In the genomic region with DNA sequence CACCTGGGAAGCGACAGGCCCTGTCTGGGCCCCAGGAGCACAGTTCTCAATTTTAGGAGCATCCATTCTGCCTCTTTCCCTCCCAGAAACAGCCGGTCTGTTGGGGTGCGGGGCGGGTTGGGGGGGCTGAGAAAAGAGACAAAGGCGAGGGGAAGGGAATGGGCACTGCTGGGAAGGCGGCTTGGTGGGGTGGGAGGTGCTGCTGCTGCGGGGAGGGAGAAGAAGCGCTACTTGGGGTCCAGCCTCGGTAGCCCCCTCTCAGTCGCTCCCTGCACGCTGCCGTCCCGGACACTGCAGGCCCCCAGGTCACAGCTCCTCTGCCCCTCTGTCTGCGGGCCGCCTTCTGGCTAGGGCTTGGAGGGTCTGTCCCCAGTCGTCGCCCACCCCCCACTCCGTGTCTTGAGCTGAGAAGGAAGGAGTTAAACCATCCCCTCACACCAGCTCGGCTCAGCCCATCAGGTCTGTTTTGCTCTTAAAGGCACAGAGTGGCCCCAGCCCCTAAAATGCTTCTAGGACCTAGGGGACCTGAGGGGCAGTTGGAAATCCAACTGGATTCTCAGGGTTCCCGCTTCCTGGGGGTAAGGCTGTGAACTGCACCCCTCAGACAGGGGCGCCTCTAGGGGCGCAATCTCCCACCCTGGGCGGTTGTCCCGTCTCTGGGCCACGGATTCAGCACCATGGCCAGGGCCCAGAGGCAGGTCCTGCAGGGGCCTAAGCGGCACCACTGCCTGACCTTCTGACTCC, we compare ENCODE assay signal across 1 cellular context.
TF ChIP-seq lines count a peak whose summit lies in the region.

No MANE protein-coding gene starts in this region.

TF ChIP-seq in HepG2, 621 proteins besides CTCF, POLR2A, EP300 and RAD21 (continued from another document and continues in another):
- TF ChIP-seq, protein P1, sequence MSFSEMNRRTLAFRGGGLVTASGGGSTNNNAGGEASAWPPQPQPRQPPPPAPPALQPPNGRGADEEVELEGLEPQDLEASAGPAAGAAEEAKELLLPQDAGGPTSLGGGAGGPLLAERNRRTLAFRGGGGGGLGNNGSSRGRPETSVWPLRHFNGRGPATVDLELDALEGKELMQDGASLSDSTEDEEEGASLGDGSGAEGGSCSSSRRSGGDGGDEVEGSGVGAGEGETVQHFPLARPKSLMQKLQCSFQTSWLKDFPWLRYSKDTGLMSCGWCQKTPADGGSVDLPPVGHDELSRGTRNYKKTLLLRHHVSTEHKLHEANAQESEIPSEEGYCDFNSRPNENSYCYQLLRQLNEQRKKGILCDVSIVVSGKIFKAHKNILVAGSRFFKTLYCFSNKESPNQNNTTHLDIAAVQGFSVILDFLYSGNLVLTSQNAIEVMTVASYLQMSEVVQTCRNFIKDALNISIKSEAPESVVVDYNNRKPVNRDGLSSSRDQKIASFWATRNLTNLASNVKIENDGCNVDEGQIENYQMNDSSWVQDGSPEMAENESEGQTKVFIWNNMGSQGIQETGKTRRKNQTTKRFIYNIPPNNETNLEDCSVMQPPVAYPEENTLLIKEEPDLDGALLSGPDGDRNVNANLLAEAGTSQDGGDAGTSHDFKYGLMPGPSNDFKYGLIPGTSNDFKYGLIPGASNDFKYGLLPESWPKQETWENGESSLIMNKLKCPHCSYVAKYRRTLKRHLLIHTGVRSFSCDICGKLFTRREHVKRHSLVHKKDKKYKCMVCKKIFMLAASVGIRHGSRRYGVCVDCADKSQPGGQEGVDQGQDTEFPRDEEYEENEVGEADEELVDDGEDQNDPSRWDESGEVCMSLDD (CRISPR knock-in tag; IDR thresholded peaks at IDR 0.05; ENCODE audit: borderline replicate concordance) = peak; percentile 99
- TF ChIP-seq HOMEZ (CRISPR knock-in tag; IDR thresholded peaks at IDR 0.05; ENCODE audit: low read depth) (peak; percentile 73; the same call in 1 of the 2 replicates), CENPT (CRISPR knock-in tag; IDR thresholded peaks at IDR 0.05; ENCODE audit: low read depth) (peak; percentile 90), ELF1 (CRISPR knock-in tag; IDR thresholded peaks at IDR 0.05) (peak; percentile 59), U2AF2 (IDR thresholded peaks at IDR 0.05; ENCODE audit: low read depth, low read length) (no peak), PRMT3 (CRISPR knock-in tag; IDR thresholded peaks at IDR 0.05; ENCODE audit: borderline replicate concordance, low read depth) (peak; percentile 99), ATF4 (CRISPR knock-in tag; IDR thresholded peaks at IDR 0.05) (no peak), ZSCAN9 (CRISPR knock-in tag; IDR thresholded peaks at IDR 0.05; ENCODE audit: borderline replicate concordance) (peak; percentile 100), MED1 (CRISPR knock-in tag; IDR thresholded peaks at IDR 0.05) (peak; percentile 88), MBD4 (IDR thresholded peaks at IDR 0.05; ENCODE audit: borderline replicate concordance, low read length) (no peak), FOXP4 (CRISPR knock-in tag; IDR thresholded peaks at IDR 0.05) (peak; percentile 79), KDM4B (CRISPR knock-in tag; IDR thresholded peaks at IDR 0.05) (peak; percentile 99), ZNF552 (CRISPR knock-in tag; IDR thresholded peaks at IDR 0.05; ENCODE audit: borderline replicate concordance) (peak; percentile 93), HNF4G (IDR thresholded peaks at IDR 0.05; ENCODE audit: borderline replicate concordance, low read depth, low read length) (no peak), HNF4G (CRISPR knock-in tag; IDR thresholded peaks at IDR 0.05; ENCODE audit: borderline replicate concordance, low read depth) (0 out of 2 replicates have a peak, but pooled peaks have one; percentile 25), SMARCE1 (IDR thresholded peaks at IDR 0.05; ENCODE audit: borderline replicate concordance) (no peak), ZBTB14 (CRISPR knock-in tag; IDR thresholded peaks at IDR 0.05) (no peak; the same call in none of the 2 replicates), ZNF788 (CRISPR knock-in tag; IDR thresholded peaks at IDR 0.05; ENCODE audit: borderline replicate concordance) (peak; percentile 83; the same call in 1 of the 2 replicates), SUZ12 (IDR thresholded peaks at IDR 0.05; ENCODE audit: low read depth, low read length) (0 out of 2 replicates have a peak, but pooled peaks have one; percentile 11), ZNF644 (CRISPR knock-in tag; IDR thresholded peaks at IDR 0.05; ENCODE audit: low read depth) (peak; percentile 80), NFE2L2 (IDR thresholded peaks at IDR 0.05; ENCODE audit: low read length) (no peak), AGO2 (optimal IDR thresholded peaks at IDR 0.05; ENCODE audit: low read depth, low read length) (no peak), MTF1 (CRISPR knock-in tag; IDR thresholded peaks at IDR 0.05) (peak; percentile 97), ATM (IDR thresholded peaks at IDR 0.05; ENCODE audit: borderline replicate concordance) (no peak), HNRNPUL1 (IDR thresholded peaks at IDR 0.05; ENCODE audit: low read depth, low read length) (no peak), ZNF589 (CRISPR knock-in tag; conservative IDR thresholded peaks at IDR 0.05) (peak; percentile 87), ISX (CRISPR knock-in tag; conservative IDR thresholded peaks at IDR 0.05) (peak; percentile 99), RBAK (CRISPR knock-in tag; IDR thresholded peaks at IDR 0.05) (no peak), MAFF (IDR thresholded peaks at IDR 0.05; ENCODE audit: low read depth, low read length) (no peak), RARG (CRISPR knock-in tag; IDR thresholded peaks at IDR 0.05; ENCODE audit: low read depth) (peak; percentile 85; the same call in 1 of the 2 replicates), ZNF496 (CRISPR knock-in tag; IDR thresholded peaks at IDR 0.05; ENCODE audit: insufficient replicate concordance) (no peak), NAIF1 (CRISPR knock-in tag; IDR thresholded peaks at IDR 0.05; ENCODE audit: borderline replicate concordance) (peak; percentile 83; the same call in 1 of the 2 replicates)
- TF ChIP-seq, protein P2, sequence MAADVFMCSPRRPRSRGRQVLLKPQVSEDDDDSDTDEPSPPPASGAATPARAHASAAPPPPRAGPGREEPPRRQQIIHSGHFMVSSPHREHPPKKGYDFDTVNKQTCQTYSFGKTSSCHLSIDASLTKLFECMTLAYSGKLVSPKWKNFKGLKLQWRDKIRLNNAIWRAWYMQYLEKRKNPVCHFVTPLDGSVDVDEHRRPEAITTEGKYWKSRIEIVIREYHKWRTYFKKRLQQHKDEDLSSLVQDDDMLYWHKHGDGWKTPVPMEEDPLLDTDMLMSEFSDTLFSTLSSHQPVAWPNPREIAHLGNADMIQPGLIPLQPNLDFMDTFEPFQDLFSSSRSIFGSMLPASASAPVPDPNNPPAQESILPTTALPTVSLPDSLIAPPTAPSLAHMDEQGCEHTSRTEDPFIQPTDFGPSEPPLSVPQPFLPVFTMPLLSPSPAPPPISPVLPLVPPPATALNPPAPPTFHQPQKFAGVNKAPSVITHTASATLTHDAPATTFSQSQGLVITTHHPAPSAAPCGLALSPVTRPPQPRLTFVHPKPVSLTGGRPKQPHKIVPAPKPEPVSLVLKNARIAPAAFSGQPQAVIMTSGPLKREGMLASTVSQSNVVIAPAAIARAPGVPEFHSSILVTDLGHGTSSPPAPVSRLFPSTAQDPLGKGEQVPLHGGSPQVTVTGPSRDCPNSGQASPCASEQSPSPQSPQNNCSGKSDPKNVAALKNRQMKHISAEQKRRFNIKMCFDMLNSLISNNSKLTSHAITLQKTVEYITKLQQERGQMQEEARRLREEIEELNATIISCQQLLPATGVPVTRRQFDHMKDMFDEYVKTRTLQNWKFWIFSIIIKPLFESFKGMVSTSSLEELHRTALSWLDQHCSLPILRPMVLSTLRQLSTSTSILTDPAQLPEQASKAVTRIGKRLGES (CRISPR knock-in tag; IDR thresholded peaks at IDR 0.05; ENCODE audit: borderline replicate concordance) = peak; percentile 98
- TF ChIP-seq, protein P3, sequence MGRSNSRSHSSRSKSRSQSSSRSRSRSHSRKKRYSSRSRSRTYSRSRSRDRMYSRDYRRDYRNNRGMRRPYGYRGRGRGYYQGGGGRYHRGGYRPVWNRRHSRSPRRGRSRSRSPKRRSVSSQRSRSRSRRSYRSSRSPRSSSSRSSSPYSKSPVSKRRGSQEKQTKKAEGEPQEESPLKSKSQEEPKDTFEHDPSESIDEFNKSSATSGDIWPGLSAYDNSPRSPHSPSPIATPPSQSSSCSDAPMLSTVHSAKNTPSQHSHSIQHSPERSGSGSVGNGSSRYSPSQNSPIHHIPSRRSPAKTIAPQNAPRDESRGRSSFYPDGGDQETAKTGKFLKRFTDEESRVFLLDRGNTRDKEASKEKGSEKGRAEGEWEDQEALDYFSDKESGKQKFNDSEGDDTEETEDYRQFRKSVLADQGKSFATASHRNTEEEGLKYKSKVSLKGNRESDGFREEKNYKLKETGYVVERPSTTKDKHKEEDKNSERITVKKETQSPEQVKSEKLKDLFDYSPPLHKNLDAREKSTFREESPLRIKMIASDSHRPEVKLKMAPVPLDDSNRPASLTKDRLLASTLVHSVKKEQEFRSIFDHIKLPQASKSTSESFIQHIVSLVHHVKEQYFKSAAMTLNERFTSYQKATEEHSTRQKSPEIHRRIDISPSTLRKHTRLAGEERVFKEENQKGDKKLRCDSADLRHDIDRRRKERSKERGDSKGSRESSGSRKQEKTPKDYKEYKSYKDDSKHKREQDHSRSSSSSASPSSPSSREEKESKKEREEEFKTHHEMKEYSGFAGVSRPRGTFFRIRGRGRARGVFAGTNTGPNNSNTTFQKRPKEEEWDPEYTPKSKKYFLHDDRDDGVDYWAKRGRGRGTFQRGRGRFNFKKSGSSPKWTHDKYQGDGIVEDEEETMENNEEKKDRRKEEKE (IDR thresholded peaks at IDR 0.05) = no peak
- TF ChIP-seq, protein P4, sequence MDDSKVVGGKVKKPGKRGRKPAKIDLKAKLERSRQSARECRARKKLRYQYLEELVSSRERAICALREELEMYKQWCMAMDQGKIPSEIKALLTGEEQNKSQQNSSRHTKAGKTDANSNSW (CRISPR knock-in tag; IDR thresholded peaks at IDR 0.05; ENCODE audit: borderline replicate concordance) = peak; percentile 94; the same call in 1 of the 2 replicates
- TF ChIP-seq, protein P5, sequence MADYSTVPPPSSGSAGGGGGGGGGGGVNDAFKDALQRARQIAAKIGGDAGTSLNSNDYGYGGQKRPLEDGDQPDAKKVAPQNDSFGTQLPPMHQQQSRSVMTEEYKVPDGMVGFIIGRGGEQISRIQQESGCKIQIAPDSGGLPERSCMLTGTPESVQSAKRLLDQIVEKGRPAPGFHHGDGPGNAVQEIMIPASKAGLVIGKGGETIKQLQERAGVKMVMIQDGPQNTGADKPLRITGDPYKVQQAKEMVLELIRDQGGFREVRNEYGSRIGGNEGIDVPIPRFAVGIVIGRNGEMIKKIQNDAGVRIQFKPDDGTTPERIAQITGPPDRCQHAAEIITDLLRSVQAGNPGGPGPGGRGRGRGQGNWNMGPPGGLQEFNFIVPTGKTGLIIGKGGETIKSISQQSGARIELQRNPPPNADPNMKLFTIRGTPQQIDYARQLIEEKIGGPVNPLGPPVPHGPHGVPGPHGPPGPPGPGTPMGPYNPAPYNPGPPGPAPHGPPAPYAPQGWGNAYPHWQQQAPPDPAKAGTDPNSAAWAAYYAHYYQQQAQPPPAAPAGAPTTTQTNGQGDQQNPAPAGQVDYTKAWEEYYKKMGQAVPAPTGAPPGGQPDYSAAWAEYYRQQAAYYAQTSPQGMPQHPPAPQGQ (CRISPR knock-in tag; IDR thresholded peaks at IDR 0.05; ENCODE audit: borderline replicate concordance) = no peak
